In genomic region chr7:75649462-75649861, GRCh38 we compare ENCODE assay signal across 10 cellular contexts.
DNase-seq lines count a peak whose midpoint lies in the region; ATAC-seq and TF ChIP-seq lines count a peak whose summit lies in the region.
"Had no signal": no experiment of that assay in that cellular context is flagged by ENCODE, and none has a peak within 500 bp of the region (broad histone marks: within the 10 kb centered on the region; RNA-seq: fewer than 3 reads in every experiment).

No MANE protein-coding gene starts in this region.

- intact Hi-C loops in Panc1 (cut with micrococcal nuclease; ENCODE audit: unreplicated experiment) (loop anchor here (10.0 kb wide), 2 partner anchors 85 to 115 kb away; partner anchors contain the start of gene HIP1), left ventricle myocardium inferior (cut with micrococcal nuclease) (no loop called here)

- H3K4me3 ChIP-seq in H7 (ENCODE audit: insufficient read depth, low read depth, low read length) (no peak overlapping the region), Panc1 (ENCODE audit: low read depth in 2 of 2, low read length in 2 of 2) (no peak overlapping the region), left ventricle myocardium inferior (no peak overlapping the region), Peyer's patch (no peak overlapping the region)

- no peak for TF ChIP-seq POLR2A in Peyer's patch (IDR thresholded peaks at IDR 0.05)

- POLR2A ChIA-PET in Panc1 (lab: Charles Lee), result no interaction called here

- H3K36me3 ChIP-seq in H7 (replicated peaks; ENCODE audit: control insufficient read depth, insufficient read depth, low read length) (no peaks in the 10 kb centered on the region), Panc1 (ENCODE audit: control insufficient read depth, insufficient read depth, low read length) (no peaks in the 10 kb centered on the region), left ventricle myocardium inferior (no peaks in the 10 kb centered on the region), Peyer's patch (no peaks in the 10 kb centered on the region)

- no peak for TF ChIP-seq CTCF in Panc1 (IDR thresholded peaks at IDR 0.05)
- TF ChIP-seq CTCF in left ventricle myocardium inferior (IDR thresholded peaks at IDR 0.05; ENCODE audit: borderline replicate concordance), result no peak
- TF ChIP-seq CTCF in Peyer's patch (IDR thresholded peaks at IDR 0.05), result no peak

- BruUV-seq in Panc1 (replicated peaks; lab: Mats Ljungman, UMichigan), result no TSS peak

- ATAC-seq in Panc1, result peak; percentile 72
- no peak for ATAC-seq in HG03521 (IDR thresholded peaks at IDR 0.05; ENCODE audit: unreplicated experiment)

- peak overlapping the region; percentile 82 for H3K27ac ChIP-seq in Panc1 (ENCODE audit: low read length)
- peak overlapping the region; percentile 55 for H3K27ac ChIP-seq in left ventricle myocardium inferior (replicated peaks)
- peak overlapping the region in 1 of 4 donors; percentile 9 for H3K27ac ChIP-seq in Peyer's patch

- CTCF ChIA-PET in Panc1 (lab: Charles Lee), result interaction anchor here (0.9 kb wide), 1 partner anchor 90 kb away, joined by 3 read pairs; the partner anchor contains the start of gene HIP1

- H3K4me1 ChIP-seq in Panc1 (ENCODE audit: control insufficient read depth, insufficient read depth, low read length) (peaks cover 25% of the 10 kb centered on the region), left ventricle myocardium inferior (peaks cover 24% of the 10 kb centered on the region), Peyer's patch (peaks cover 0 to 6% (median 0%) of the 10 kb centered on the region in 4 donors)

- DNase-seq in H7 (peak; percentile 37), Panc1 (ENCODE audit: low read depth, low spot score) (no peak), left ventricle myocardium inferior (no peak), pulmonary artery endothelial cell (ENCODE audit: low read depth, low spot score) (peak; percentile 30), Peyer's patch (no peak)
- DNase-seq in activated naive CD4-positive, alpha-beta T cell treated with anti-CD3 and anti-CD28 coated beads, Interleukin-2, amount 50 U/mL, for 16 hours, result no peak
- no peak for DNase-seq in stimulated activated CD4-positive, alpha-beta T cell treated with anti-CD3 and anti-CD28 coated beads, Interleukin-4, amount 100 ng/mL, for 1 hour
- DNase-seq: activated T-cell treated with anti-CD3 and anti-CD28 coated beads for 4 hours, NCI-H1417 treated with DMSO at 0.1 percent for 48 hours had no signal

- H3K9me3 ChIP-seq in Panc1 (ENCODE audit: control insufficient read depth, insufficient read depth, low read depth, low read length) (no peaks in the 10 kb centered on the region), left ventricle myocardium inferior (replicated peaks) (no peaks in the 10 kb centered on the region), Peyer's patch (no peaks in the 10 kb centered on the region)

- in situ Hi-C loops in Panc1 (cut with HindIII; ENCODE audit: low pct_unique_long_range_greater_than_20kb, low sequenced_read_pairs), result no loop called here

- no peaks in the 10 kb centered on the region for H3K27me3 ChIP-seq in H7 (ENCODE audit: control insufficient read depth, insufficient read depth, low read length)
- no peaks in the 10 kb centered on the region for H3K27me3 ChIP-seq in Panc1 (ENCODE audit: control insufficient read depth, insufficient read depth, low read length)
- no peaks in the 10 kb centered on the region for H3K27me3 ChIP-seq in left ventricle myocardium inferior (ENCODE audit: low read depth)
- H3K27me3 ChIP-seq in Peyer's patch, result no peaks in the 10 kb centered on the region

Comparison
In these comparisons a context has a peak if more than half of its experiments do, and no peak if none do; other contexts are left out.
1. DNase-seq: peak in H7 (single experiment) and pulmonary artery endothelial cell (single experiment); none in Panc1 (single experiment), left ventricle myocardium inferior (single experiment), Peyer's patch (0 of 3), activated naive CD4-positive, alpha-beta T cell treated with anti-CD3 and anti-CD28 coated beads, Interleukin-2, amount 50 U/mL, for 16 hours (single experiment) and stimulated activated CD4-positive, alpha-beta T cell treated with anti-CD3 and anti-CD28 coated beads, Interleukin-4, amount 100 ng/mL, for 1 hour (single experiment).